ENCODE assay signal across 9 cellular contexts in genomic region chr11:17986007-17986710, GRCh38.
DNase-seq lines count a peak whose midpoint lies in the region; FAIRE-seq and TF ChIP-seq lines count a peak whose summit lies in the region.
"Had no signal": no experiment of that assay in that cellular context is flagged by ENCODE, and none has a peak within 500 bp of the region (broad histone marks: within the 10 kb centered on the region; RNA-seq: fewer than 3 reads in every experiment).

No MANE protein-coding gene starts in this region.

- peak; percentile 40 for DNase-seq in H54 (ENCODE audit: insufficient read length, low spot score)
- DNase-seq in glomerular visceral epithelial cell (ENCODE audit: extremely low spot score): peak; percentile 6
- DNase-seq in DMS153 treated with DMSO at 0.1 percent for 48 hours (lab: John Stamatoyannopoulos, UW; ENCODE audit: unreplicated experiment): no peak
- DNase-seq in NCI-H1105 (lab: John Stamatoyannopoulos, UW): no peak
- DNase-seq in NCI-H1105 treated with DMSO at 0.1 percent for 48 hours (lab: John Stamatoyannopoulos, UW): no peak
- DNase-seq in epidermal melanocyte (ENCODE audit: insufficient read length, low spot score): no peak
- DNase-seq: activated CD4-positive, alpha-beta T cell treated with anti-CD3 and anti-CD28 coated beads for 36 hours had no signal

- no peak for TF ChIP-seq POLR2A in H54 (IDR thresholded peaks at IDR 0.05; ENCODE audit: low read depth, low read length)

- H3K4me3 ChIP-seq in skin epidermis: no peak overlapping the region

- FAIRE-seq in H54 (lab: Jason Lieb, UNC): peak; percentile 97

- H3K27ac ChIP-seq in angular gyrus (ENCODE audit: low read depth, low read length) (peak overlapping the region; percentile 72), skin epidermis (peak overlapping the region in 17 of 21 experiments; percentile 3 to 61 (median 46))

Comparison
In these comparisons a context has a peak if more than half of its experiments do, and no peak if none do; other contexts are left out.
1. DNase-seq: peak in H54 (single experiment) and glomerular visceral epithelial cell (single experiment); none in DMS153 treated with DMSO at 0.1 percent for 48 hours (single experiment), NCI-H1105 (single experiment), NCI-H1105 treated with DMSO at 0.1 percent for 48 hours (single experiment) and epidermal melanocyte (single experiment).